Comparison of ENCODE assay signal across 28 cellular contexts in the genomic region with DNA sequence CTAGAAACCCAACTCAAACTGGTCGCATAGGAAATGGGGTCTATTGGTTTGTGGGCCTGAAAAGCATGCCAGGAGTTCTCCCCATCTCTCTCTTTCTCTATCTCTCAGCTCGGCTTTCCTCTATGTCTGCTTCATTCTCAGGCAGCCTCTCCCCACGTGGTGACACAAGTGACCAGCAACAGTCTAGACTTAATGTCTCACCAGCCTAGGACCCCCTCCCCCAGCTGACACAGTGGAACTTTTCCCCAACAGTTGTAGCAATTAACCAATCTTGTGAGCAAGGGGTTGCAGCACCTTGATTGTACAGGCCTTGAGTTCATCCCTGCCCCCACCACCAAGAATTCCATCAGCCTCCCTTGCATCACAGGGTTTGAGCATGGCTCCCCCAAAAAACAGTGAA.
"Had no signal": no experiment of that assay in that cellular context is flagged by ENCODE, and none has a peak within 500 bp of the region (broad histone marks: within the 10 kb centered on the region; RNA-seq: fewer than 3 reads in every experiment).

No MANE protein-coding gene starts in this region.

- H3K4me1 Mint-ChIP-seq: activated naive CD8-positive, alpha-beta T cell treated with anti-CD3 and anti-CD28 coated beads for 36 hours; stimulated activated naive CD8-positive, alpha-beta T cell treated with anti-CD3 and anti-CD28 coated beads, Interleukin-15, amount 100 ng/mL, for 72 hours had no signal

- H3K4me3 Mint-ChIP-seq: activated naive CD4-positive, alpha-beta T cell treated with anti-CD3 and anti-CD28 coated beads for 36 hours; activated naive CD8-positive, alpha-beta T cell treated with anti-CD3 and anti-CD28 coated beads for 36 hours; dendritic cell treated with granulocyte-macrophage colony-stimulating factor and Interleukin-4, amounts not matched to agents 40 ng/mL and 50 ng/mL, for 4 days; immature natural killer cell; natural killer cell treated with Interleukin-12 subunit alpha and Interleukin-12 subunit beta and Interleukin-15 and Interleukin-18, amount 100 ng/mL, for 72 hours; stimulated activated naive CD8-positive, alpha-beta T cell treated with anti-CD3 and anti-CD28 coated beads, Interleukin-15, amount 100 ng/mL, for 72 hours; T-helper 2 cell treated with Interferon-gamma antibody and Interleukin-4, amounts not matched to agents 5 μg/mL and 100 μg/mL, for 36 hours had no signal

- H3K4me1 ChIP-seq: breast epithelium, heart left ventricle, left ventricle myocardium inferior, right lobe of liver, upper lobe of left lung had no signal

- H3K27ac ChIP-seq: breast epithelium, foreskin keratinocyte, heart left ventricle, left ventricle myocardium inferior, neutrophil, right lobe of liver, upper lobe of left lung, VCaP had no signal

- H3K36me3 ChIP-seq: breast epithelium, heart left ventricle, left ventricle myocardium inferior, neutrophil, right lobe of liver, upper lobe of left lung had no signal

- H3K36me3 Mint-ChIP-seq: activated naive CD8-positive, alpha-beta T cell treated with anti-CD3 and anti-CD28 coated beads for 36 hours; natural killer cell treated with Interleukin-12 subunit alpha and Interleukin-12 subunit beta and Interleukin-15 and Interleukin-18, amount 100 ng/mL, for 72 hours had no signal

- H3K4me3 ChIP-seq: breast epithelium, heart left ventricle, left ventricle myocardium inferior, lung, mucosa of descending colon, right lobe of liver, upper lobe of left lung had no signal

- H3K9me3 Mint-ChIP-seq: activated naive CD4-positive, alpha-beta T cell treated with anti-CD3 and anti-CD28 coated beads for 36 hours; activated naive CD8-positive, alpha-beta T cell treated with anti-CD3 and anti-CD28 coated beads for 36 hours; dendritic cell treated with granulocyte-macrophage colony-stimulating factor and Interleukin-4, amounts not matched to agents 40 ng/mL and 50 ng/mL, for 4 days; natural killer cell treated with Interleukin-12 subunit alpha and Interleukin-12 subunit beta and Interleukin-15 and Interleukin-18, amount 100 ng/mL, for 72 hours; T-helper 2 cell treated with Interferon-gamma antibody and Interleukin-4, amounts not matched to agents 5 μg/mL and 100 μg/mL, for 36 hours had no signal

- DNase-seq: activated CD4-positive, alpha-beta T cell treated with anti-CD3 and anti-CD28 coated beads for 4 hours; activated CD4-positive, alpha-beta T cell treated with anti-CD3 and anti-CD28 coated beads, Interleukin-2, amount 50 U/mL, for 4 hours; activated effector memory CD4-positive, alpha-beta T cell treated with Interleukin-2 at 50 U/mL for 16 hours; activated naive CD4-positive, alpha-beta T cell treated with anti-CD3 and anti-CD28 coated beads for 36 hours; activated naive CD8-positive, alpha-beta T cell treated with anti-CD3 and anti-CD28 coated beads for 36 hours; amniotic stem cell; central memory CD4-positive, alpha-beta T cell; endodermal cell; heart left ventricle; hypothalamus; immature natural killer cell; left ventricle myocardium inferior; mucosa of descending colon; right lobe of liver; stimulated activated CD4-positive, alpha-beta T cell treated with anti-CD3 and anti-CD28 coated beads, Interleukin-12 subunit alpha, Interleukin-12 subunit beta, amount 100 ng/mL, for 4 hours; stimulated activated CD4-positive, alpha-beta T cell treated with anti-CD3 and anti-CD28 coated beads, Interleukin-4, amount 100 ng/mL, for 1 hour; stimulated activated naive CD8-positive, alpha-beta T cell treated with anti-CD3 and anti-CD28 coated beads, Interleukin-15, amount 100 ng/mL, for 72 hours; substantia nigra; T-helper 1 cell; upper lobe of left lung had no signal

- H3K27me3 Mint-ChIP-seq: activated naive CD8-positive, alpha-beta T cell treated with anti-CD3 and anti-CD28 coated beads for 36 hours; dendritic cell treated with granulocyte-macrophage colony-stimulating factor and Interleukin-4, amounts not matched to agents 40 ng/mL and 50 ng/mL, for 4 days had no signal

- H3K27ac Mint-ChIP-seq: activated naive CD4-positive, alpha-beta T cell treated with anti-CD3 and anti-CD28 coated beads for 36 hours; activated naive CD8-positive, alpha-beta T cell treated with anti-CD3 and anti-CD28 coated beads for 36 hours; dendritic cell treated with granulocyte-macrophage colony-stimulating factor and Interleukin-4, amounts not matched to agents 40 ng/mL and 50 ng/mL, for 4 days; immature natural killer cell; natural killer cell treated with Interleukin-12 subunit alpha and Interleukin-12 subunit beta and Interleukin-15 and Interleukin-18, amount 100 ng/mL, for 72 hours; stimulated activated naive CD8-positive, alpha-beta T cell treated with anti-CD3 and anti-CD28 coated beads, Interleukin-15, amount 100 ng/mL, for 72 hours; T-helper 2 cell treated with Interferon-gamma antibody and Interleukin-4, amounts not matched to agents 5 μg/mL and 100 μg/mL, for 36 hours had no signal

- H3K27me3 ChIP-seq: breast epithelium, foreskin keratinocyte, heart left ventricle, neutrophil, right lobe of liver, upper lobe of left lung had no signal

- H3K9me3 ChIP-seq: breast epithelium, heart left ventricle, left ventricle myocardium inferior, mucosa of descending colon, neutrophil, right lobe of liver, upper lobe of left lung had no signal
